16 cellular contexts compared by ENCODE assay signal in genomic region chr6:31784270-31784925, GRCh38. TPM values are rescaled to one million over a fixed set of nuclear protein-coding genes. Genes with fewer than 3 reads are reported as not detected.
DNase-seq lines count a peak whose midpoint lies in the region; TF ChIP-seq lines count a peak whose summit lies in the region.
"Had no signal": no experiment of that assay in that cellular context is flagged by ENCODE, and none has a peak within 500 bp of the region (broad histone marks: within the 10 kb centered on the region; RNA-seq: fewer than 3 reads in every experiment).

No MANE protein-coding gene starts in this region.

- H3K4me1 Mint-ChIP-seq in neural crest cell, result no peaks in the 10 kb centered on the region

- H3K27me3 Mint-ChIP-seq in neural crest cell (ENCODE audit: low read depth), result no peaks in the 10 kb centered on the region

- peaks cover 12% of the 10 kb centered on the region for H3K36me3 Mint-ChIP-seq in neural crest cell (ENCODE audit: low read depth)

- no peaks in the 10 kb centered on the region for H3K9me3 Mint-ChIP-seq in neural crest cell
- H3K9me3 Mint-ChIP-seq: activated naive CD4-positive, alpha-beta T cell treated with anti-CD3 and anti-CD28 coated beads for 36 hours; HFFc6 had no signal

- H3K4me3 Mint-ChIP-seq in neural crest cell, result peak overlapping the region; percentile 12
- H3K4me3 Mint-ChIP-seq: activated naive CD4-positive, alpha-beta T cell treated with anti-CD3 and anti-CD28 coated beads for 36 hours; HFFc6 had no signal

- POLR2A ChIA-PET in RWPE1 (lab: Yijun Ruan, JAX; ENCODE audit: low non-redundant PET), result interaction anchor here (0.5 kb wide), 1 partner anchor 11 kb away, joined by 3 read pairs; the partner anchor contains the start of gene VARS1

- H3K27ac ChIP-seq in RWPE1, result peak overlapping the region; percentile 40
- H3K27ac ChIP-seq: tibial artery had no signal

- CTCF ChIA-PET in RWPE1 (lab: Yijun Ruan, JAX), result interaction anchor here (0.7 to 1.5 kb wide), 2 partner anchors 12 to 15 kb away, joined by 5 read pairs; no protein-coding TSS in a partner anchor

- H3K27ac Mint-ChIP-seq in neural crest cell (ENCODE audit: unreplicated experiment), result no peak overlapping the region
- H3K27ac Mint-ChIP-seq: activated naive CD4-positive, alpha-beta T cell treated with anti-CD3 and anti-CD28 coated beads for 36 hours; HFFc6 had no signal

- TF ChIP-seq CTCF in RWPE1 (conservative IDR thresholded peaks at IDR 0.05; ENCODE audit: low read depth) (no peak), neural crest cell (conservative IDR thresholded peaks at IDR 0.05) (no peak)

- DNase-seq in D341Med (ENCODE audit: low spot score), result peak; percentile 8
- DNase-seq in RWPE1 (ENCODE audit: low spot score), result no peak
- DNase-seq in neural crest cell (ENCODE audit: low read depth, low spot score), result no peak
- no peak for DNase-seq in activated gamma-delta T cell (lab: John Stamatoyannopoulos, UW)
- no peak for DNase-seq in dedifferentiated amniotic fluid mesenchymal stem cell (ENCODE audit: extremely low spot score)
- DNase-seq: activated naive CD4-positive, alpha-beta T cell treated with anti-CD3 and anti-CD28 coated beads for 36 hours; HFFc6; IMR-90; MM.1S; NCI-H1436 treated with DMSO at 0.1 percent for 48 hours; NCI-H2171; NCI-H69; SHP77; stimulated activated naive CD4-positive, alpha-beta T cell treated with Interleukin-2 at 50 U/mL for 16 hours; T-helper 1 cell; tibial artery had no signal

RNA-seq across cellular contexts. Expression of gene VWA7, which starts 7.3 kb away (rescaled TPM):
- total RNA-seq in neural crest cell, result 2.0 and 2.7 TPM in 2 replicates

RNA-seq across cellular contexts. Expression of gene VARS1, which starts 11.2 kb away (rescaled TPM):
- total RNA-seq in neural crest cell, result 162 and 163 TPM in 2 replicates

RNA-seq across cellular contexts. Expression of gene SAPCD1, which starts 21.9 kb away (rescaled TPM):
- total RNA-seq in neural crest cell, result 21.3 and 25.1 TPM in 2 replicates
- total RNA-seq: IMR-90 had no signal

RNA-seq across cellular contexts. Expression of gene LSM2, which starts 22.4 kb away (rescaled TPM):
- 122 and 135 TPM in 2 replicates for total RNA-seq in neural crest cell

RNA-seq across cellular contexts. Expression of gene HSPA1L, which starts 30.7 kb away (rescaled TPM):
- 1.5 and 1.8 TPM in 2 replicates for total RNA-seq in neural crest cell
